1 cellular context compared by ENCODE assay signal in genomic region chr6:5104667-5105066, GRCh38.
TF ChIP-seq lines count a peak whose summit lies in the region.

No MANE protein-coding gene starts in this region.

TF ChIP-seq in K562, 482 proteins besides CTCF, POLR2A, EP300 and RAD21 (continued from another document):
- TF ChIP-seq MAFG (tag; conservative IDR thresholded peaks at IDR 0.05) = peak; percentile 84
- no peak for TF ChIP-seq BACH1 (tag; IDR thresholded peaks at IDR 0.05)
- peak; percentile 90 for TF ChIP-seq MAFF (IDR thresholded peaks at IDR 0.05; ENCODE audit: low read length)
- peak; percentile 95 for TF ChIP-seq ZNF316 (IDR thresholded peaks at IDR 0.05)
